1 cellular context compared by ENCODE assay signal in the genomic region with DNA sequence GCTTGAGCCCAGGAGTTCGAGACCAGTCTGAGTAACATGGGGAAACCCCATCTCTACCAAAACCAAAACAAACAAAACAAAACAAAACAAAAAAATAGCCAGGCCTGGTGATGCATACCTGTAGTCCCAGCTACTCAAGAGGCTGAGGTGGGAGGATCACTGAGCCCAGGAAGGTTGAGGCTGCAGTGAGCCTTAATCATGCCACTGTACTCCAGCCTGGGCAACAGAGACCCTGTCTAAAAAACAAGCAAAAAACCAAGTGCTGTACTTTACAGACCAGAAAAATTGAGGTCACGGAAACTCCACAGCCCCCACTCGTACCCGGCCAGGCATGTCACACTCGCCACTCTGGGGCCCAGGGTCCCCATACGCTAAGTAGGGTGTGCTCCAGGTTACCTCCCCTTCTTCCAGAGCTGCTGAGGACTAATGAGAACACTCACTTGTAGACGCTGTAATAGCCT.
TF ChIP-seq lines count a peak whose summit lies in the region.

No MANE protein-coding gene starts in this region.

TF ChIP-seq in H1, 55 proteins besides CTCF, POLR2A, EP300 and RAD21 (continued from another document):
- TF ChIP-seq RXRA (IDR thresholded peaks at IDR 0.05; ENCODE audit: insufficient read depth, low read depth, low read length) = no peak
- no peak for TF ChIP-seq CREB1 (IDR thresholded peaks at IDR 0.05)
- no peak for TF ChIP-seq CBX8 (IDR thresholded peaks at IDR 0.05; ENCODE audit: borderline replicate concordance, low read depth, low read length)
- no peak for TF ChIP-seq EZH2 (IDR thresholded peaks at IDR 0.05; ENCODE audit: low read depth, low read length, severe bottlenecking)
- TF ChIP-seq SP4 (IDR thresholded peaks at IDR 0.05; ENCODE audit: low read length) = no peak
- no peak for TF ChIP-seq CEBPB (IDR thresholded peaks at IDR 0.05; ENCODE audit: low read depth, low read length)
- no peak for TF ChIP-seq HDAC6 (IDR thresholded peaks at IDR 0.05; ENCODE audit: low read depth, low read length)
